Comparison of ENCODE assay signal across 19 cellular contexts in genomic region chr11:9176136-9176535, GRCh38.
A peak's percentile ranks its signal among the peaks of the same experiment; 100 is the strongest.
DNase-seq lines count a peak whose midpoint lies in the region; ATAC-seq and TF ChIP-seq lines count a peak whose summit lies in the region.
"Had no signal": no experiment of that assay in that cellular context is flagged by ENCODE, and none has a peak within 500 bp of the region (broad histone marks: within the 10 kb centered on the region; RNA-seq: fewer than 3 reads in every experiment).

No MANE protein-coding gene starts in this region.

- no peaks in the 10 kb centered on the region for H3K9me3 ChIP-seq in osteoblast (ENCODE audit: low read depth, low read length)
- H3K9me3 ChIP-seq in hepatocyte (ENCODE audit: low read depth), result no peaks in the 10 kb centered on the region
- H3K9me3 ChIP-seq: SJCRH30 had no signal

- TF ChIP-seq CTCF in osteoblast (IDR thresholded peaks at IDR 0.05; ENCODE audit: extremely low read depth, low read depth, low read length) (no peak), hepatocyte (IDR thresholded peaks at IDR 0.05; ENCODE audit: poor library complexity) (no peak)

- H3K27me3 ChIP-seq in osteoblast (ENCODE audit: insufficient read depth, low read length), result no peaks in the 10 kb centered on the region
- H3K27me3 ChIP-seq in hepatocyte, result no peaks in the 10 kb centered on the region
- H3K27me3 ChIP-seq: SJCRH30 had no signal

- H3K4me3 Mint-ChIP-seq in activated T-cell treated with anti-CD3 and anti-CD28 coated beads, Interleukin-2, amount 50 U/mL, for 24 hours, result no peak overlapping the region

- H3K27ac ChIP-seq in osteoblast (ENCODE audit: low read depth, low read length), result no peak overlapping the region
- H3K27ac ChIP-seq in hepatocyte, result no peak overlapping the region
- H3K27ac ChIP-seq: C4-2B, PC-9, SJCRH30 had no signal

- H3K27ac Mint-ChIP-seq in activated T-cell treated with anti-CD3 and anti-CD28 coated beads, Interleukin-2, amount 50 U/mL, for 24 hours, result peak overlapping the region; percentile 44

- no peaks in the 10 kb centered on the region for H3K9me3 Mint-ChIP-seq in activated T-cell treated with anti-CD3 and anti-CD28 coated beads, Interleukin-2, amount 50 U/mL, for 24 hours

- H3K36me3 ChIP-seq in osteoblast (ENCODE audit: insufficient read depth, low read length) (peaks cover 58% of the 10 kb centered on the region), hepatocyte (replicated peaks; ENCODE audit: insufficient read depth, low read depth) (no peaks in the 10 kb centered on the region)

- ATAC-seq in SK-N-SH treated with all-trans-retinoic acid at 6 μM for 48 hours (peak; percentile 39; the same call in 1 of the 3 replicates), GM21526 (IDR thresholded peaks at IDR 0.05; ENCODE audit: low FRiP score, unreplicated experiment) (no peak)
- ATAC-seq: HCT116 had no signal

- no peaks in the 10 kb centered on the region for H3K9me2 ChIP-seq in hepatocyte (replicated peaks; ENCODE audit: insufficient read depth)

- H4K20me1 ChIP-seq in osteoblast (ENCODE audit: insufficient read depth, low read length), result no peaks in the 10 kb centered on the region
- H4K20me1 ChIP-seq in hepatocyte (ENCODE audit: insufficient read depth, poor library complexity, severe bottlenecking), result no peaks in the 10 kb centered on the region

- DNase-seq in activated T-cell treated with anti-CD3 and anti-CD28 coated beads, Interleukin-2, amount 50 U/mL, for 24 hours, result no peak
- DNase-seq in activated T-cell treated with anti-CD3 and anti-CD28 coated beads for 4 hours (no peak), GM04503 (ENCODE audit: low read depth) (peak; percentile 25), osteoblast (ENCODE audit: insufficient read length, low spot score, missing footprints) (peak; percentile 38), NCI-H2029 (lab: John Stamatoyannopoulos, UW) (no peak), hepatocyte (ENCODE audit: low spot score) (no peak)
- DNase-seq: DND-41, MV-4-11, NCI-H1417, NCI-H1930, NCI-H2171, NCI-H510A, NCI-H82, PC-9, SJCRH30 had no signal

- H3K79me2 ChIP-seq in osteoblast (ENCODE audit: insufficient read depth, low read length) (peaks cover 29% of the 10 kb centered on the region), hepatocyte (peaks cover 9% of the 10 kb centered on the region)

- H3K4me3 ChIP-seq in osteoblast (ENCODE audit: insufficient read depth, low read length) (no peak overlapping the region), hepatocyte (no peak overlapping the region)
- H3K4me3 ChIP-seq: PC-9, SJCRH30 had no signal

- H3K4me1 ChIP-seq in osteoblast (ENCODE audit: insufficient read depth, low read length) (peaks cover 8% of the 10 kb centered on the region), hepatocyte (ENCODE audit: insufficient read depth) (no peaks in the 10 kb centered on the region)
- H3K4me1 ChIP-seq: SJCRH30 had no signal

- peaks cover 9% of the 10 kb centered on the region for H3K4me1 Mint-ChIP-seq in activated T-cell treated with anti-CD3 and anti-CD28 coated beads, Interleukin-2, amount 50 U/mL, for 24 hours (ENCODE audit: low read depth)

- H3K4me2 ChIP-seq in osteoblast (ENCODE audit: insufficient read depth, low read length) (no peak overlapping the region), hepatocyte (no peak overlapping the region)
- H3K4me2 ChIP-seq: PC-9 had no signal

- H2AFZ ChIP-seq in osteoblast (ENCODE audit: low read length), result no peak overlapping the region
- H2AFZ ChIP-seq in hepatocyte, result no peak overlapping the region
- H2AFZ ChIP-seq: PC-9 had no signal

- H3K36me3 Mint-ChIP-seq in activated T-cell treated with anti-CD3 and anti-CD28 coated beads, Interleukin-2, amount 50 U/mL, for 24 hours (ENCODE audit: low read depth), result peaks cover 86% of the 10 kb centered on the region

- no peaks in the 10 kb centered on the region for H3K27me3 Mint-ChIP-seq in activated T-cell treated with anti-CD3 and anti-CD28 coated beads, Interleukin-2, amount 50 U/mL, for 24 hours

TF ChIP-seq in SK-N-SH treated with all-trans-retinoic acid at 6 μM for 48 hours, 23 proteins besides CTCF, POLR2A, EP300 and RAD21 (continues in another document):
- TF ChIP-seq GLIS3 (CRISPR knock-in tag; IDR thresholded peaks at IDR 0.05) (no peak), POU6F1 (CRISPR knock-in tag; IDR thresholded peaks at IDR 0.05; ENCODE audit: borderline replicate concordance, low read depth) (no peak), TOX (CRISPR knock-in tag; IDR thresholded peaks at IDR 0.05; ENCODE audit: borderline replicate concordance) (no peak), TCF4 (CRISPR knock-in tag; IDR thresholded peaks at IDR 0.05; ENCODE audit: borderline replicate concordance) (no peak), CSDC2 (CRISPR knock-in tag; IDR thresholded peaks at IDR 0.05) (no peak), TSHZ2 (CRISPR knock-in tag; IDR thresholded peaks at IDR 0.05) (no peak), BACH2 (CRISPR knock-in tag; IDR thresholded peaks at IDR 0.05; ENCODE audit: borderline replicate concordance) (no peak), PPARA (CRISPR knock-in tag; IDR thresholded peaks at IDR 0.05; ENCODE audit: borderline replicate concordance) (no peak), SNAI2 (CRISPR knock-in tag; IDR thresholded peaks at IDR 0.05) (no peak), ZC3H10 (CRISPR knock-in tag; IDR thresholded peaks at IDR 0.05) (no peak), ISL1 (CRISPR knock-in tag; IDR thresholded peaks at IDR 0.05) (no peak), RARB (CRISPR knock-in tag; IDR thresholded peaks at IDR 0.05) (no peak), CSRNP3 (CRISPR knock-in tag; IDR thresholded peaks at IDR 0.05) (no peak), ZNF8 (CRISPR knock-in tag; IDR thresholded peaks at IDR 0.05) (no peak), CREB5 (CRISPR knock-in tag; IDR thresholded peaks at IDR 0.05; ENCODE audit: low read depth) (no peak), ZFP30 (CRISPR knock-in tag; IDR thresholded peaks at IDR 0.05) (no peak)

Comparison
In these comparisons a context has a peak if more than half of its experiments do, and no peak if none do; other contexts are left out.
1. DNase-seq: peak in GM04503 (single experiment) and osteoblast (single experiment); none in activated T-cell treated with anti-CD3 and anti-CD28 coated beads, Interleukin-2, amount 50 U/mL, for 24 hours (single experiment), activated T-cell treated with anti-CD3 and anti-CD28 coated beads for 4 hours (single experiment), NCI-H2029 (single experiment) and hepatocyte (single experiment).